In the genomic region with DNA sequence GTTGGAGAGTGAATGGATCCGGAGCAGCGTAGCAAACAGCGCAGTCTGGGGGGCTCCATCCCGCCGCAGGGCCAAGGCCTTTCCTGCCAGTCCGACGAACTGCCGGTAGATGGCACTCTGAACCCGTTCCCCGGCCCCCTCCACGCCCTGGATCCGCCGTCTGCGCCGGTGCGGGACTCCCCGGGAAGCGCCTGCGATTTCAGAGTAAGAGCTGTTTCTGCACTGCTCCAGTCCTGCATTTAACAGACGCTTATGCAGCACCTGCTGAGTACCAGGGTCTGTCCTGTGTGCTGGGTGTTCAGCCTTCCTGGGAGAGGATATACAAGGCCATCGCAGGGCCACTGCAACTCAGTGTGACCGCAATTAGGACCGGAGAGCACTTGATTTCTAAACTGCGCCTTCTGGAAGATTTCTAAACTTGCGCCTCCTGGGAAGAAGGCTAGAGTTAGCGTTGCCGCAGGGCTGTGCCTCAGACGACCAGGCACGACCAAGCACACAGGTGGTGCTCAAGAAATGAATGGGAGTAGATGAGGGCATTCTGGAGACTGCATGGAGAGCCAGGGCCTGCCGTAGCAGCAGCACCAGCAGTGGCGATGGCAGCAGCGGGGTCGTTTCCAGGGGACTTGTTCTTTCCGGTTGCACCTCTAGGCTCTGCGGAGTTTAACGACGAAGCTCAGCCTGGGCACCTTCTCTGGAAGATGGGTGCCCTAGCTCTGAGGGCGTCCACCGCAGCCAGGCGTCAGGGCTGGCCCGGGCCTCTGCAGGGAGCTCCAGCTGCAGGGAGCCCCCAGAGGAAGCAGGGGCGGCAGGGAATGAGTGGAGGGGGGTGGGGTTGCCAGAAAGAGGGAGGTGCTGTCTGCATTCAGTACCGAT, we compare ENCODE assay signal across 9 cellular contexts. TPM values are rescaled to one million over a fixed set of nuclear protein-coding genes. Genes with fewer than 3 reads are reported as not detected.
DNase-seq lines count a peak whose midpoint lies in the region; ATAC-seq and TF ChIP-seq lines count a peak whose summit lies in the region.
"Had no signal": no experiment of that assay in that cellular context is flagged by ENCODE, and none has a peak within 500 bp of the region (broad histone marks: within the 10 kb centered on the region; RNA-seq: fewer than 3 reads in every experiment).

No MANE protein-coding gene starts in this region.

- DNase-seq in COLO668 (lab: John Stamatoyannopoulos, UW; ENCODE audit: unreplicated experiment) (peak; percentile 53), MM.1S (peak; percentile 60), T follicular helper cell (ENCODE audit: low read depth) (peak; percentile 35), left ventricle myocardium inferior (peak; percentile 71), putamen (ENCODE audit: low spot score) (peak; percentile 66), aorta (peak; percentile 85 to 94)
- DNase-seq in activated naive CD8-positive, alpha-beta T cell treated with anti-CD3 and anti-CD28 coated beads, Interleukin-2, amount 50 U/mL, for 24 hours = peak; percentile 82

- peak overlapping the region; percentile 93 for H2AFZ ChIP-seq in MM.1S (ENCODE audit: low read length)

- no peaks in the 10 kb centered on the region for H3K79me2 ChIP-seq in MM.1S (ENCODE audit: low read length)

- peaks cover 2% of the 10 kb centered on the region; the same call in 1 of the 2 replicates for H3K27me3 ChIP-seq in MM.1S (replicated peaks; ENCODE audit: insufficient read depth, low read length)
- peaks cover 100% of the 10 kb centered on the region for H3K27me3 ChIP-seq in left ventricle myocardium inferior (ENCODE audit: low read depth)
- H3K27me3 ChIP-seq in aorta (ENCODE audit: control insufficient read depth in 1 of 2, insufficient read depth in 2 of 2, low read length in 1 of 2) = no peaks in the 10 kb centered on the region

- peak; percentile 89 for TF ChIP-seq CTCF in MM.1S (IDR thresholded peaks at IDR 0.05; ENCODE audit: low read length)
- TF ChIP-seq CTCF in left ventricle myocardium inferior (IDR thresholded peaks at IDR 0.05; ENCODE audit: borderline replicate concordance) = peak; percentile 89

- peak overlapping the region; percentile 53 for H3K4me3 Mint-ChIP-seq in activated naive CD8-positive, alpha-beta T cell treated with anti-CD3 and anti-CD28 coated beads, Interleukin-2, amount 50 U/mL, for 24 hours

- peaks cover 5% of the 10 kb centered on the region for H3K4me1 Mint-ChIP-seq in activated naive CD8-positive, alpha-beta T cell treated with anti-CD3 and anti-CD28 coated beads, Interleukin-2, amount 50 U/mL, for 24 hours

- H3K9me2 ChIP-seq in MM.1S (replicated peaks; ENCODE audit: insufficient read depth, low read length) = no peaks in the 10 kb centered on the region

- no peaks in the 10 kb centered on the region for H3K9me3 Mint-ChIP-seq in activated naive CD8-positive, alpha-beta T cell treated with anti-CD3 and anti-CD28 coated beads, Interleukin-2, amount 50 U/mL, for 24 hours

- ATAC-seq in GM21528 (IDR thresholded peaks at IDR 0.05; ENCODE audit: low FRiP score, unreplicated experiment) = peak; percentile 66
- peak; percentile 90 for ATAC-seq in activated naive CD8-positive, alpha-beta T cell treated with anti-CD3 and anti-CD28 coated beads, Interleukin-2, amount 50 U/mL, for 24 hours
- peak; percentile 87 for ATAC-seq in aorta (ENCODE audit: low FRiP score)

- H3K27ac ChIP-seq in MM.1S (ENCODE audit: low read length) (no peak overlapping the region), left ventricle myocardium inferior (replicated peaks) (no peak overlapping the region), aorta (ENCODE audit: low read depth in 1 of 2, low read length in 2 of 2) (no peak overlapping the region)

- intact Hi-C loops in left ventricle myocardium inferior (cut with micrococcal nuclease) (loop anchor here (5.0 kb wide), 1 partner anchor 86 kb away; no protein-coding TSS in a partner anchor), aorta (cut with DNase I) (loop anchor here (1.0 to 2.0 kb wide), 2 partner anchors 86 kb away; no protein-coding TSS in a partner anchor)

- no peaks in the 10 kb centered on the region for H3K9me3 ChIP-seq in MM.1S (replicated peaks; ENCODE audit: insufficient read depth, low read length)
- no peaks in the 10 kb centered on the region for H3K9me3 ChIP-seq in left ventricle myocardium inferior (replicated peaks)
- no peaks in the 10 kb centered on the region for H3K9me3 ChIP-seq in aorta (ENCODE audit: control insufficient read depth, low read length)

- H3K36me3 Mint-ChIP-seq in activated naive CD8-positive, alpha-beta T cell treated with anti-CD3 and anti-CD28 coated beads, Interleukin-2, amount 50 U/mL, for 24 hours (ENCODE audit: low read depth) = no peaks in the 10 kb centered on the region

- H3K4me2 ChIP-seq in MM.1S (ENCODE audit: low read depth, low read length) = peak overlapping the region; percentile 67

- peaks cover 37% of the 10 kb centered on the region for H3K27me3 Mint-ChIP-seq in activated naive CD8-positive, alpha-beta T cell treated with anti-CD3 and anti-CD28 coated beads, Interleukin-2, amount 50 U/mL, for 24 hours

- H3F3A ChIP-seq in MM.1S (ENCODE audit: insufficient read depth, low read length) = no peaks in the 10 kb centered on the region

- H3K36me3 ChIP-seq in MM.1S (replicated peaks; ENCODE audit: insufficient read depth, low read length) (no peaks in the 10 kb centered on the region), left ventricle myocardium inferior (no peaks in the 10 kb centered on the region), aorta (ENCODE audit: control insufficient read depth in 1 of 2, insufficient read depth in 2 of 2, low read length in 1 of 2) (no peaks in the 10 kb centered on the region)

- H3K4me3 ChIP-seq in MM.1S (ENCODE audit: low read length) = 0 out of 2 replicates have a peak overlapping the region, but pooled peaks have one; percentile 33
- H3K4me3 ChIP-seq in left ventricle myocardium inferior = peak overlapping the region; percentile 60
- no peak overlapping the region for H3K4me3 ChIP-seq in aorta (ENCODE audit: low read length in 2 of 2)

- 9 to 12% methylated on average over 43 of the region's 43 CpGs for WGBS in aorta, 2 donors

- H3K9ac ChIP-seq in MM.1S (ENCODE audit: low read length) = no peak overlapping the region

- H4K20me1 ChIP-seq in MM.1S (ENCODE audit: insufficient read depth, low read length) = no peaks in the 10 kb centered on the region

- no peaks in the 10 kb centered on the region for H3K4me1 ChIP-seq in MM.1S (ENCODE audit: low read length)
- peaks cover 10% of the 10 kb centered on the region for H3K4me1 ChIP-seq in left ventricle myocardium inferior
- no peaks in the 10 kb centered on the region for H3K4me1 ChIP-seq in aorta (ENCODE audit: control insufficient read depth in 1 of 2, insufficient read depth in 2 of 2, low read length in 2 of 2)

- H3K27ac Mint-ChIP-seq in activated naive CD8-positive, alpha-beta T cell treated with anti-CD3 and anti-CD28 coated beads, Interleukin-2, amount 50 U/mL, for 24 hours = no peak overlapping the region

RNA-seq across cellular contexts. Expression of a gene that starts 14.3 kb away (rescaled TPM):
- total RNA-seq in left ventricle myocardium inferior (not detected), aorta (under 1 TPM in 1 of 2 donors, not detected in 1; 0.24 TPM)
- not detected for polyA plus RNA-seq in aorta
- total RNA-seq: activated CD8-positive, alpha-beta memory T cell treated with anti-CD3 and anti-CD28 coated beads for 36 hours had no signal

RNA-seq across cellular contexts. Expression of a gene that starts 19.3 kb away (rescaled TPM):
- total RNA-seq in left ventricle myocardium inferior = not detected
- not detected for total RNA-seq in aorta
- polyA plus RNA-seq in aorta = under 1 TPM in 1 of 2 donors, not detected in 1; 0.10 TPM
- total RNA-seq: activated CD8-positive, alpha-beta memory T cell treated with anti-CD3 and anti-CD28 coated beads for 36 hours had no signal

Comparison
In these comparisons a context has a peak if more than half of its experiments do, and no peak if none do; other contexts are left out.
1. DNase-seq: peak in every context shown above with its lines; median percentile 90 in aorta; 82 in activated naive CD8-positive, alpha-beta T cell treated with anti-CD3 and anti-CD28 coated beads, Interleukin-2, amount 50 U/mL, for 24 hours; 71 in left ventricle myocardium inferior; 66 in putamen; 60 in MM.1S; 53 in COLO668; 35 in T follicular helper cell.
2. H3K4me3 ChIP-seq: peak in MM.1S (single experiment) and left ventricle myocardium inferior (single experiment); none in aorta (0 of 2).
3. Peak in every context shown above with its lines, with median percentiles within 50 percentile points of each other: ATAC-seq.